20 cellular contexts compared by ENCODE assay signal in the genomic region with DNA sequence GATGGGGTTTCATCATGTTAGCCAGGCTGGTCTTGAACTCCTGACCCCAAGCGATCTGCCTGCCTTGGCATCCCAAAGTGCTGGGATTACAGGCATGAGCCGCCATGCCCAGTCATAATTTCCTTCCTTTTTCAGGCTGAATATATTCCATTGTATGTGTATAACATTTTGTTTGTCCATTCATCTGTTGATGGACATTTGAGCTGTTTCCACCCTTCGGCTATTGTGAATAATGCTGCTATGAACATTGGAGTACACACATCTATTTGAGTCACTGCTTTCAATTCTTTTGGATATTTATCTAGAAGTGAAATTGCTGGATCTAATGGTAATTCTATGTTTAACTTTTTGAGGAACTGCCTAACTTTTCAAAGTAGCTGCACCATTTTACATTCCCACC. TPM values are rescaled to one million over a fixed set of nuclear protein-coding genes. Genes with fewer than 3 reads are reported as not detected.
A peak's percentile ranks its signal among the peaks of the same experiment; 100 is the strongest.
DNase-seq lines count a peak whose midpoint lies in the region; ATAC-seq and TF ChIP-seq lines count a peak whose summit lies in the region.
"Had no signal": no experiment of that assay in that cellular context is flagged by ENCODE, and none has a peak within 500 bp of the region (broad histone marks: within the 10 kb centered on the region; RNA-seq: fewer than 3 reads in every experiment).

No MANE protein-coding gene starts in this region.

- no peak overlapping the region for H3K4me3 ChIP-seq in epithelial cell of esophagus (ENCODE audit: low read length)
- H3K4me3 ChIP-seq: GM12878, GM23248 had no signal

- peaks cover 6% of the 10 kb centered on the region for H3K36me3 Mint-ChIP-seq in effector memory CD8-positive, alpha-beta T cell (ENCODE audit: insufficient read depth)
- H3K36me3 Mint-ChIP-seq in activated T-helper 2 cell treated with anti-CD3 and anti-CD28 coated beads, Interferon-gamma antibody, Interleukin-2, Interleukin-4, amounts not matched to agents 10 μg/mL and 5 μg/mL and 100 μg/mL, durations not matched to agents 14 hours and 24 hours and 36 hours (ENCODE audit: low read depth) = no peaks in the 10 kb centered on the region
- H3K36me3 Mint-ChIP-seq: CD8-positive, alpha-beta T cell had no signal

- H3K27ac Mint-ChIP-seq in effector memory CD8-positive, alpha-beta T cell = no peak overlapping the region
- H3K27ac Mint-ChIP-seq in activated T-helper 2 cell treated with anti-CD3 and anti-CD28 coated beads, Interferon-gamma antibody, Interleukin-2, Interleukin-4, amounts not matched to agents 10 μg/mL and 5 μg/mL and 100 μg/mL, durations not matched to agents 14 hours and 24 hours and 36 hours = no peak overlapping the region
- H3K27ac Mint-ChIP-seq: CD8-positive, alpha-beta T cell had no signal

- intact Hi-C loops in activated T-helper 2 cell treated with anti-CD3 and anti-CD28 coated beads, Interferon-gamma antibody, Interleukin-2, Interleukin-4, amounts not matched to agents 10 μg/mL and 5 μg/mL and 100 μg/mL, durations not matched to agents 14 hours and 24 hours and 36 hours (cut with micrococcal nuclease) = no loop called here

- peaks cover 10 to 12% of the 10 kb centered on the region in 2 donors for H3K4me1 Mint-ChIP-seq in effector memory CD8-positive, alpha-beta T cell (ENCODE audit: low read depth in 2 of 2)
- H3K4me1 Mint-ChIP-seq in activated T-helper 2 cell treated with anti-CD3 and anti-CD28 coated beads, Interferon-gamma antibody, Interleukin-2, Interleukin-4, amounts not matched to agents 10 μg/mL and 5 μg/mL and 100 μg/mL, durations not matched to agents 14 hours and 24 hours and 36 hours (ENCODE audit: low read depth) = peaks cover 1% of the 10 kb centered on the region

- H3K9me3 Mint-ChIP-seq in effector memory CD8-positive, alpha-beta T cell = no peaks in the 10 kb centered on the region
- no peaks in the 10 kb centered on the region for H3K9me3 Mint-ChIP-seq in activated T-helper 2 cell treated with anti-CD3 and anti-CD28 coated beads, Interferon-gamma antibody, Interleukin-2, Interleukin-4, amounts not matched to agents 10 μg/mL and 5 μg/mL and 100 μg/mL, durations not matched to agents 14 hours and 24 hours and 36 hours
- H3K9me3 Mint-ChIP-seq: CD8-positive, alpha-beta T cell had no signal

- no peak for TF ChIP-seq CTCF in epithelial cell of esophagus (IDR thresholded peaks at IDR 0.05; ENCODE audit: insufficient read depth, low read depth, low read length, missing control alignments)

- no peak overlapping the region for H3K4me3 Mint-ChIP-seq in effector memory CD8-positive, alpha-beta T cell
- no peak overlapping the region for H3K4me3 Mint-ChIP-seq in activated T-helper 2 cell treated with anti-CD3 and anti-CD28 coated beads, Interferon-gamma antibody, Interleukin-2, Interleukin-4, amounts not matched to agents 10 μg/mL and 5 μg/mL and 100 μg/mL, durations not matched to agents 14 hours and 24 hours and 36 hours (ENCODE audit: low read depth)
- H3K4me3 Mint-ChIP-seq: CD8-positive, alpha-beta T cell had no signal

- peaks cover 78 to 90% of the 10 kb centered on the region in 2 donors for H3K27me3 Mint-ChIP-seq in effector memory CD8-positive, alpha-beta T cell
- peaks cover 53% of the 10 kb centered on the region for H3K27me3 Mint-ChIP-seq in activated T-helper 2 cell treated with anti-CD3 and anti-CD28 coated beads, Interferon-gamma antibody, Interleukin-2, Interleukin-4, amounts not matched to agents 10 μg/mL and 5 μg/mL and 100 μg/mL, durations not matched to agents 14 hours and 24 hours and 36 hours (ENCODE audit: low read depth)

- no peak for ATAC-seq in effector memory CD8-positive, alpha-beta T cell (replicated peaks)
- ATAC-seq: CD8-positive, alpha-beta T cell; GM12878 had no signal

- DNase-seq in RPMI7951 (ENCODE audit: low read depth) (peak; percentile 36), dermis blood vessel endothelial cell (peak; percentile 30), epithelial cell of esophagus (ENCODE audit: low read depth) (peak; percentile 44), NCI-H510A (lab: John Stamatoyannopoulos, UW) (no peak), mesenteric fat pad (ENCODE audit: low spot score) (no peak)
- no peak for DNase-seq in effector memory CD8-positive, alpha-beta T cell
- no peak for DNase-seq in activated T-helper 2 cell treated with anti-CD3 and anti-CD28 coated beads, Interferon-gamma antibody, Interleukin-2, Interleukin-4, amounts not matched to agents 10 μg/mL and 5 μg/mL and 100 μg/mL, durations not matched to agents 14 hours and 24 hours and 36 hours (ENCODE audit: low spot score)
- DNase-seq: C1 segment of cervical spinal cord; CD8-positive, alpha-beta T cell; DMS 273 treated with DMSO at 0.1 percent for 48 hours; DMS79; EL; GDM1; GM23248; H7; HCEC 1CT had no signal

RNA-seq across cellular contexts. Expression of a gene that starts 34.6 kb away (rescaled TPM):
- total RNA-seq in RPMI7951 (2014; rRNA removed; shearing (Covaris generic)) = not detected in 2 replicates
- total RNA-seq in dermis blood vessel endothelial cell = not detected in 2 replicates
- not detected for total RNA-seq in mesenteric fat pad
- total RNA-seq in activated T-helper 2 cell treated with anti-CD3 and anti-CD28 coated beads, Interferon-gamma antibody, Interleukin-2, Interleukin-4, amounts not matched to agents 10 μg/mL and 5 μg/mL and 100 μg/mL, durations not matched to agents 14 hours and 24 hours and 36 hours = not detected in 2 replicates
- total RNA-seq: A172; A673; CD8-positive, alpha-beta T cell; GM12878; GM23248; H1; H7 had no signal

Comparison
In these comparisons a context has a peak if more than half of its experiments do, and no peak if none do; other contexts are left out.
1. DNase-seq: peak in RPMI7951 (single experiment), dermis blood vessel endothelial cell (single experiment) and epithelial cell of esophagus (single experiment); none in NCI-H510A (single experiment), mesenteric fat pad (single experiment), effector memory CD8-positive, alpha-beta T cell (0 of 3) and activated T-helper 2 cell treated with anti-CD3 and anti-CD28 coated beads, Interferon-gamma antibody, Interleukin-2, Interleukin-4, amounts not matched to agents 10 μg/mL and 5 μg/mL and 100 μg/mL, durations not matched to agents 14 hours and 24 hours and 36 hours (single experiment).